ENCODE assay signal across 10 cellular contexts in the genomic region with DNA sequence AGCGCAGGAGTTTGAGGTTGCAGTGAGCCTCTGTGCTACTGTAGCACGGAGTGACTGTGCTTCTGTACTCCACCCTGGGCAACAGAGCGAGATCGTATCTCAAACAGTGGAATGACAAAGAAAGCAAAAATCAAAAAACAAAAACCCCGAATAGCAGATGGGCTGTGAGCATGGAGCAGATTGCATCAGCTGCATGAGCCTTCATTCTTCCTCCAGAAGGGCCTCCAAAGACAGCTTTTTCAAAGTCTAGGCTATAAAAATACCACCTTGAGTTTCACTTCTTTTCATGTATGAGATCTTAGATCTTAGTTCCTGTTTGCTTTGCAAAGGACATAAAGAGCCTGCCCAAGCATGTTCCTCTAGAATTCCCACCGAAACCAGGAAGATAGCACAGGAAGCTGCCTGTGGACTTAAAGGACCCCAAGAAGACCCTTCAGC. TPM values are rescaled to one million over a fixed set of nuclear protein-coding genes. Genes with fewer than 3 reads are reported as not detected.
A peak's percentile ranks its signal among the peaks of the same experiment; 100 is the strongest.
DNase-seq lines count a peak whose midpoint lies in the region; ATAC-seq and TF ChIP-seq lines count a peak whose summit lies in the region.
"Had no signal": no experiment of that assay in that cellular context is flagged by ENCODE, and none has a peak within 500 bp of the region (broad histone marks: within the 10 kb centered on the region; RNA-seq: fewer than 3 reads in every experiment).

No MANE protein-coding gene starts in this region.

- H3K27ac Mint-ChIP-seq in activated naive CD4-positive, alpha-beta T cell treated with anti-CD3 and anti-CD28 coated beads, Interleukin-2, amount 50 U/mL, for 72 hours: peak overlapping the region in 1 of 2 donors; percentile 20
- H3K27ac Mint-ChIP-seq: progenitor cell of endocrine pancreas had no signal

- H3K4me2 ChIP-seq in DOHH2 (ENCODE audit: low read length): peak overlapping the region; percentile 54

- peak overlapping the region; percentile 45 for H3K4me3 ChIP-seq in DOHH2 (ENCODE audit: low read length)

- H3K27me3 ChIP-seq in DOHH2 (ENCODE audit: control insufficient read depth, low read length): no peaks in the 10 kb centered on the region

- DNase-seq in activated naive CD4-positive, alpha-beta T cell treated with anti-CD3 and anti-CD28 coated beads, Interleukin-2, amount 50 U/mL, for 72 hours (ENCODE audit: low spot score in 2 of 2): no peak
- no peak for DNase-seq in AG08395 (ENCODE audit: low spot score)
- DNase-seq in NCI-H146 treated with DMSO at 0.1 percent for 48 hours (lab: John Stamatoyannopoulos, UW; ENCODE audit: unreplicated experiment): no peak
- no peak for DNase-seq in NCI-H1417 (lab: John Stamatoyannopoulos, UW)
- DNase-seq in NCI-H748 (lab: John Stamatoyannopoulos, UW; ENCODE audit: unreplicated experiment): no peak
- DNase-seq: SHP77 had no signal

- no peak for TF ChIP-seq CTCF in DOHH2 (IDR thresholded peaks at IDR 0.05; ENCODE audit: low read depth, low read length, poor library complexity, severe bottlenecking)

- no peaks in the 10 kb centered on the region for H3F3A ChIP-seq in DOHH2 (ENCODE audit: control insufficient read depth, insufficient read depth)

- ATAC-seq in GM19467 (IDR thresholded peaks at IDR 0.05; ENCODE audit: unreplicated experiment) (peak; percentile 62), HG03342 (IDR thresholded peaks at IDR 0.05; ENCODE audit: unreplicated experiment) (peak; percentile 83)
- peak; percentile 51 to 82 for ATAC-seq in activated naive CD4-positive, alpha-beta T cell treated with anti-CD3 and anti-CD28 coated beads, Interleukin-2, amount 50 U/mL, for 72 hours

- H4K20me1 ChIP-seq in DOHH2 (ENCODE audit: control insufficient read depth, insufficient read depth, low read depth, low read length): no peaks in the 10 kb centered on the region

- H3K9me3 ChIP-seq in DOHH2 (ENCODE audit: control insufficient read depth, insufficient read depth, low read length): no peaks in the 10 kb centered on the region

- H3K36me3 Mint-ChIP-seq in activated naive CD4-positive, alpha-beta T cell treated with anti-CD3 and anti-CD28 coated beads, Interleukin-2, amount 50 U/mL, for 72 hours: no peaks in the 10 kb centered on the region

- H3K79me2 ChIP-seq in DOHH2 (ENCODE audit: control insufficient read depth, low read length): no peaks in the 10 kb centered on the region

- H3K36me3 ChIP-seq in DOHH2 (ENCODE audit: control insufficient read depth, low read length): no peaks in the 10 kb centered on the region

- no peaks in the 10 kb centered on the region for H3K9me3 Mint-ChIP-seq in activated naive CD4-positive, alpha-beta T cell treated with anti-CD3 and anti-CD28 coated beads, Interleukin-2, amount 50 U/mL, for 72 hours

- peak overlapping the region; percentile 68 for H3K27ac ChIP-seq in DOHH2 (ENCODE audit: low read depth, low read length)

- H3K9me2 ChIP-seq in DOHH2 (replicated peaks; ENCODE audit: control insufficient read depth, low read length): no peaks in the 10 kb centered on the region

- peaks cover 30% of the 10 kb centered on the region for H3K4me1 ChIP-seq in DOHH2 (ENCODE audit: control insufficient read depth, low read length)

RNA-seq across cellular contexts. Expression of a gene that starts 15.0 kb away (rescaled TPM):
- not detected for total RNA-seq in activated naive CD4-positive, alpha-beta T cell treated with anti-CD3 and anti-CD28 coated beads, Interleukin-2, amount 50 U/mL, for 72 hours
- total RNA-seq: progenitor cell of endocrine pancreas had no signal
